Comparison of ENCODE assay signal across 7 cellular contexts in genomic region chr18:3454365-3455089, GRCh38. TPM values are rescaled to one million over a fixed set of nuclear protein-coding genes. Genes with fewer than 3 reads are reported as not detected.
DNase-seq lines count a peak whose midpoint lies in the region; ATAC-seq, FAIRE-seq and TF ChIP-seq lines count a peak whose summit lies in the region.

No MANE protein-coding gene starts in this region.

- H3K27ac ChIP-seq in PC-9: peak overlapping the region; percentile 96
- peak overlapping the region; percentile 99 to 100 for H3K27ac ChIP-seq in liver (ENCODE audit: low read depth in 1 of 2, low read length in 2 of 2)
- H3K27ac ChIP-seq in tibial nerve: peak overlapping the region; percentile 97 to 99 (median 98)

- peaks cover 49% of the 10 kb centered on the region for H4K20me1 ChIP-seq in PC-9 (ENCODE audit: insufficient read depth)

- DNase-seq in DMS 273 (lab: John Stamatoyannopoulos, UW; ENCODE audit: unreplicated experiment) (peak; percentile 73), HCEC 1CT (peak; percentile 68), PC-9 (peak; percentile 41 to 52), bronchial epithelial cell (ENCODE audit: low read depth) (peak; percentile 70), tibial nerve (ENCODE audit: low spot score in 2 of 2) (peak in 1 of 2 donors; percentile 72)

- H2AFZ ChIP-seq in PC-9: no peak overlapping the region

- no peak for TF ChIP-seq POLR2A in tibial nerve (IDR thresholded peaks at IDR 0.05)

- no peak for ATAC-seq in GM21390 (IDR thresholded peaks at IDR 0.05; ENCODE audit: unreplicated experiment)

- TF ChIP-seq CTCF in PC-9 (conservative IDR thresholded peaks at IDR 0.05): peak; percentile 79
- peak; percentile 50 for TF ChIP-seq CTCF in bronchial epithelial cell (IDR thresholded peaks at IDR 0.05; ENCODE audit: insufficient read depth, low read length, severe bottlenecking)
- peak; percentile 67 for TF ChIP-seq CTCF in liver (IDR thresholded peaks at IDR 0.05; ENCODE audit: low read depth, low read length, missing input control)
- TF ChIP-seq CTCF in tibial nerve (IDR thresholded peaks at IDR 0.05): peak; percentile 66 to 78 (median 67)

- H3K9me3 ChIP-seq in PC-9 (ENCODE audit: insufficient read depth, low read depth) (no peaks in the 10 kb centered on the region), liver (ENCODE audit: control insufficient read depth in 4 of 4, low read length in 3 of 4) (no peaks in the 10 kb centered on the region), tibial nerve (no peaks in the 10 kb centered on the region)

- H3K4me2 ChIP-seq in PC-9: peak overlapping the region; percentile 84

- FAIRE-seq in bronchial epithelial cell (lab: Jason Lieb, UNC): no peak

- peak overlapping the region; percentile 65 to 100 for H3K9ac ChIP-seq in liver (ENCODE audit: low read depth in 1 of 2, low read length in 2 of 2)

- intact Hi-C loops in PC-9 (cut with micrococcal nuclease; ENCODE audit: unreplicated experiment): loop anchor here (1.0 to 5.0 kb wide), 5 partner anchors 132 to 318 kb away; no protein-coding TSS in a partner anchor

- H3F3A ChIP-seq in PC-9 (ENCODE audit: insufficient read depth, low read depth): peaks cover 76% of the 10 kb centered on the region

- BruUV-seq in PC-9 (replicated peaks; lab: Mats Ljungman, UMichigan): no TSS peak

- peak; percentile 81 to 83 for TF ChIP-seq RAD21 in liver (IDR thresholded peaks at IDR 0.05)

- peak overlapping the region; percentile 83 for H3K4me3 ChIP-seq in PC-9
- H3K4me3 ChIP-seq in bronchial epithelial cell (ENCODE audit: low read depth, low read length): peak overlapping the region; percentile 63
- H3K4me3 ChIP-seq in liver (ENCODE audit: low read depth in 1 of 3, low read length in 3 of 3): peak overlapping the region in 2 of 3 donors; percentile 53 to 63
- peak overlapping the region in 3 of 4 donors; percentile 64 to 92 (median 86) for H3K4me3 ChIP-seq in tibial nerve

- POLR2A ChIA-PET in PC-9 (lab: Charles Lee; ENCODE audit: unreplicated experiment): interaction anchor here (0.5 to 1.3 kb wide), 7 partner anchors 15 to 340 kb away, joined by 3 to 12 read pairs (median 8); no protein-coding TSS in a partner anchor

- H3K36me3 ChIP-seq in PC-9 (ENCODE audit: low read depth): peaks cover 48% of the 10 kb centered on the region
- H3K36me3 ChIP-seq in bronchial epithelial cell (ENCODE audit: control insufficient read depth, insufficient read depth, low read length): peaks cover 14% of the 10 kb centered on the region
- peaks cover 2 to 8% (median 5%) of the 10 kb centered on the region in 4 donors for H3K36me3 ChIP-seq in liver (ENCODE audit: control insufficient read depth in 4 of 4, insufficient read depth in 3 of 4, low read depth in 1 of 4, low read length in 3 of 4)
- H3K36me3 ChIP-seq in tibial nerve: peaks cover 0 to 35% (median 0%) of the 10 kb centered on the region in 3 donors

- peak in 1 of 2 donors; percentile 46 for TF ChIP-seq EP300 in tibial nerve (IDR thresholded peaks at IDR 0.05)

- WGBS in liver: 2% methylated on average over 4 of the region's 4 CpGs
- 0 to 2% methylated on average over 4 of the region's 4 CpGs for WGBS in tibial nerve, 2 donors

- no peaks in the 10 kb centered on the region; the same call in 1 of the 2 replicates for H3K27me3 ChIP-seq in PC-9 (ENCODE audit: insufficient read depth, low read depth)
- H3K27me3 ChIP-seq in bronchial epithelial cell (ENCODE audit: control insufficient read depth, insufficient read depth, low read length): no peaks in the 10 kb centered on the region
- H3K27me3 ChIP-seq in liver (ENCODE audit: control insufficient read depth in 4 of 4, insufficient read depth in 4 of 4, low read length in 3 of 4): no peaks in the 10 kb centered on the region
- no peaks in the 10 kb centered on the region for H3K27me3 ChIP-seq in tibial nerve

- CTCF ChIA-PET in PC-9 (lab: Charles Lee): interaction anchor here (0.6 to 2.4 kb wide), 6 partner anchors 43 to 172 kb away, joined by 3 to 31 read pairs (median 6); no protein-coding TSS in a partner anchor

- H3K4me1 ChIP-seq in PC-9 (replicated peaks; ENCODE audit: insufficient read depth) (peaks cover 49% of the 10 kb centered on the region), liver (ENCODE audit: control insufficient read depth in 4 of 4, insufficient read depth in 4 of 4, low read length in 3 of 4) (peaks cover 10 to 57% (median 37%) of the 10 kb centered on the region in 4 donors), tibial nerve (peaks cover 0 to 56% (median 37%) of the 10 kb centered on the region in 4 donors)

- peaks cover 98% of the 10 kb centered on the region for H3K79me2 ChIP-seq in PC-9 (ENCODE audit: low read depth)

- H3K9me2 ChIP-seq in PC-9 (ENCODE audit: insufficient read depth): no peaks in the 10 kb centered on the region

TF ChIP-seq in liver, 16 proteins besides CTCF, POLR2A, EP300 and RAD21:
- TF ChIP-seq HNF4G (IDR thresholded peaks at IDR 0.05) (peak; percentile 12), HNF4A (conservative IDR thresholded peaks at IDR 0.05) (peak in 1 of 2 donors; percentile 11), MAX (IDR thresholded peaks at IDR 0.05) (no peak), GABPA (IDR thresholded peaks at IDR 0.05 in 1 of 2, conservative IDR thresholded peaks at IDR 0.05 in 1 of 2) (no peak), FOXA1 (IDR thresholded peaks at IDR 0.05) (no peak), JUND (IDR thresholded peaks at IDR 0.05) (no peak), TAF1 (conservative IDR thresholded peaks at IDR 0.05) (peak; percentile 20), FOXA2 (IDR thresholded peaks at IDR 0.05) (no peak), NR2F2 (IDR thresholded peaks at IDR 0.05) (peak; percentile 49)

RNA-seq across cellular contexts. Expression of gene TGIF1, which starts 4.6 kb away (rescaled TPM):
- total RNA-seq in PC-9 (2021) (188 and 203 TPM in 2 replicates), bronchial epithelial cell (198 and 441 TPM in 2 replicates), liver (10 to 100 TPM; 22.9 to 26.4 TPM), tibial nerve (10 to 100 TPM; 59.2 to 86.1 (median 70.1) TPM)
- polyA plus RNA-seq in liver: 10 to 100 TPM; 13.1 to 14.0 TPM
